Comparison of ENCODE assay signal across 1 cellular context in the genomic region with DNA sequence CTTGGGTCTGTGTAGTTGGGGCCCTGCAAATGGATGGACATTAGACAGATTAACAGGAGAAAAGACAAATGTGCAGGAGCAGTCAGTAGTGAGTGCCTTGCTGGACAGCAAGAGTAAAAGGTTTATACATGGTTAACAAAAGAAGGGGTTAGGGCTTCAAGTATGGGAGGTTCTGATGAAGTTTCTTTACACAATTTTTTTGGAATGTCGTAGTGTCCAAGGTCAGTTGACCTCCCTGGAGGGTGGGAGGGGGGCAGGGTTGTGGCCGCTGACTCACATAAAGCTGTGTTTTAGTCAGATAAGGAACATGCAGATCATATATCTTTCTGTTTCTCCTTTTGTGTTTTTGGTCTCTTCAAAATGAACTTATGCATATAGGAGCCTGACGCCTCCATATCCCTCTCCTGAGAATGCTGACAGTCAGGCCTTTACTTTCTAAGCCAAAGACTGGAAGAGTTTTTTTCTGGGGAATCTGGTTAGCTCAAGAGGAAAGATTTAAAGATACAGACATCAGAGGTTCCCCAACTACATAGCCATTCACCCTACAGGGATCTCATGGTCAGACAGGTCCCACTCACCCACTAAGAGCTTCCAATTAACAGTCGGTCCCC.
TF ChIP-seq lines count a peak whose summit lies in the region.

No MANE protein-coding gene starts in this region.

TF ChIP-seq in SK-N-SH, 30 proteins besides CTCF, POLR2A, EP300 and RAD21 (continued from another document):
- TF ChIP-seq, protein P1, sequence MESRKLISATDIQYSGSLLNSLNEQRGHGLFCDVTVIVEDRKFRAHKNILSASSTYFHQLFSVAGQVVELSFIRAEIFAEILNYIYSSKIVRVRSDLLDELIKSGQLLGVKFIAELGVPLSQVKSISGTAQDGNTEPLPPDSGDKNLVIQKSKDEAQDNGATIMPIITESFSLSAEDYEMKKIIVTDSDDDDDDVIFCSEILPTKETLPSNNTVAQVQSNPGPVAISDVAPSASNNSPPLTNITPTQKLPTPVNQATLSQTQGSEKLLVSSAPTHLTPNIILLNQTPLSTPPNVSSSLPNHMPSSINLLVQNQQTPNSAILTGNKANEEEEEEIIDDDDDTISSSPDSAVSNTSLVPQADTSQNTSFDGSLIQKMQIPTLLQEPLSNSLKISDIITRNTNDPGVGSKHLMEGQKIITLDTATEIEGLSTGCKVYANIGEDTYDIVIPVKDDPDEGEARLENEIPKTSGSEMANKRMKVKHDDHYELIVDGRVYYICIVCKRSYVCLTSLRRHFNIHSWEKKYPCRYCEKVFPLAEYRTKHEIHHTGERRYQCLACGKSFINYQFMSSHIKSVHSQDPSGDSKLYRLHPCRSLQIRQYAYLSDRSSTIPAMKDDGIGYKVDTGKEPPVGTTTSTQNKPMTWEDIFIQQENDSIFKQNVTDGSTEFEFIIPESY (IDR thresholded peaks at IDR 0.05; ENCODE audit: borderline replicate concordance, low read depth) = peak; percentile 68; the same call in 1 of the 2 replicates
- TF ChIP-seq, protein P2, sequence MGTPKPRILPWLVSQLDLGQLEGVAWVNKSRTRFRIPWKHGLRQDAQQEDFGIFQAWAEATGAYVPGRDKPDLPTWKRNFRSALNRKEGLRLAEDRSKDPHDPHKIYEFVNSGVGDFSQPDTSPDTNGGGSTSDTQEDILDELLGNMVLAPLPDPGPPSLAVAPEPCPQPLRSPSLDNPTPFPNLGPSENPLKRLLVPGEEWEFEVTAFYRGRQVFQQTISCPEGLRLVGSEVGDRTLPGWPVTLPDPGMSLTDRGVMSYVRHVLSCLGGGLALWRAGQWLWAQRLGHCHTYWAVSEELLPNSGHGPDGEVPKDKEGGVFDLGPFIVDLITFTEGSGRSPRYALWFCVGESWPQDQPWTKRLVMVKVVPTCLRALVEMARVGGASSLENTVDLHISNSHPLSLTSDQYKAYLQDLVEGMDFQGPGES (IDR thresholded peaks at IDR 0.05; ENCODE audit: low read depth, low read length) = no peak
- TF ChIP-seq, protein P3, sequence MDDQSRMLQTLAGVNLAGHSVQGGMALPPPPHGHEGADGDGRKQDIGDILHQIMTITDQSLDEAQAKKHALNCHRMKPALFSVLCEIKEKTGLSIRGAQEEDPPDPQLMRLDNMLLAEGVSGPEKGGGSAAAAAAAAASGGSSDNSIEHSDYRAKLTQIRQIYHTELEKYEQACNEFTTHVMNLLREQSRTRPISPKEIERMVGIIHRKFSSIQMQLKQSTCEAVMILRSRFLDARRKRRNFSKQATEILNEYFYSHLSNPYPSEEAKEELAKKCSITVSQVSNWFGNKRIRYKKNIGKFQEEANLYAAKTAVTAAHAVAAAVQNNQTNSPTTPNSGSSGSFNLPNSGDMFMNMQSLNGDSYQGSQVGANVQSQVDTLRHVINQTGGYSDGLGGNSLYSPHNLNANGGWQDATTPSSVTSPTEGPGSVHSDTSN (IDR thresholded peaks at IDR 0.05) = peak; percentile 80
- TF ChIP-seq SMC3 (IDR thresholded peaks at IDR 0.05; ENCODE audit: low read depth, low read length) = no peak
- no peak for TF ChIP-seq RCOR1 (IDR thresholded peaks at IDR 0.05; ENCODE audit: low read length)
- TF ChIP-seq EZH2phosphoT487 (IDR thresholded peaks at IDR 0.05; ENCODE audit: borderline replicate concordance, low read depth) = no peak
- no peak for TF ChIP-seq YY1 (IDR thresholded peaks at IDR 0.05; ENCODE audit: low read depth)
- TF ChIP-seq ELF1 (IDR thresholded peaks at IDR 0.05) = no peak
- TF ChIP-seq GABPA (IDR thresholded peaks at IDR 0.05; ENCODE audit: low read depth) = no peak
- TF ChIP-seq POLR2AphosphoS5 (IDR thresholded peaks at IDR 0.05; ENCODE audit: low read depth, low read length) = peak; percentile 22; the same call in 1 of the 2 replicates
- TF ChIP-seq GATA2 (CRISPR knock-in tag; IDR thresholded peaks at IDR 0.05) = no peak
- no peak for TF ChIP-seq MXI1 (IDR thresholded peaks at IDR 0.05; ENCODE audit: low read depth, low read length)
- peak; percentile 84 for TF ChIP-seq RXRA (IDR thresholded peaks at IDR 0.05; ENCODE audit: borderline replicate concordance, low read depth)
- no peak for TF ChIP-seq CHD2 (IDR thresholded peaks at IDR 0.05; ENCODE audit: low read length, partially characterized antibody)
- 0 out of 2 replicates have a peak, but pooled peaks have one; percentile 24 for TF ChIP-seq USF1 (IDR thresholded peaks at IDR 0.05; ENCODE audit: borderline replicate concordance, low read depth)
- peak; percentile 70; the same call in 1 of the 2 replicates for TF ChIP-seq NFIC (IDR thresholded peaks at IDR 0.05; ENCODE audit: borderline replicate concordance)
- no peak for TF ChIP-seq FOXJ3 (CRISPR knock-in tag; IDR thresholded peaks at IDR 0.05)
- TF ChIP-seq, protein P4, sequence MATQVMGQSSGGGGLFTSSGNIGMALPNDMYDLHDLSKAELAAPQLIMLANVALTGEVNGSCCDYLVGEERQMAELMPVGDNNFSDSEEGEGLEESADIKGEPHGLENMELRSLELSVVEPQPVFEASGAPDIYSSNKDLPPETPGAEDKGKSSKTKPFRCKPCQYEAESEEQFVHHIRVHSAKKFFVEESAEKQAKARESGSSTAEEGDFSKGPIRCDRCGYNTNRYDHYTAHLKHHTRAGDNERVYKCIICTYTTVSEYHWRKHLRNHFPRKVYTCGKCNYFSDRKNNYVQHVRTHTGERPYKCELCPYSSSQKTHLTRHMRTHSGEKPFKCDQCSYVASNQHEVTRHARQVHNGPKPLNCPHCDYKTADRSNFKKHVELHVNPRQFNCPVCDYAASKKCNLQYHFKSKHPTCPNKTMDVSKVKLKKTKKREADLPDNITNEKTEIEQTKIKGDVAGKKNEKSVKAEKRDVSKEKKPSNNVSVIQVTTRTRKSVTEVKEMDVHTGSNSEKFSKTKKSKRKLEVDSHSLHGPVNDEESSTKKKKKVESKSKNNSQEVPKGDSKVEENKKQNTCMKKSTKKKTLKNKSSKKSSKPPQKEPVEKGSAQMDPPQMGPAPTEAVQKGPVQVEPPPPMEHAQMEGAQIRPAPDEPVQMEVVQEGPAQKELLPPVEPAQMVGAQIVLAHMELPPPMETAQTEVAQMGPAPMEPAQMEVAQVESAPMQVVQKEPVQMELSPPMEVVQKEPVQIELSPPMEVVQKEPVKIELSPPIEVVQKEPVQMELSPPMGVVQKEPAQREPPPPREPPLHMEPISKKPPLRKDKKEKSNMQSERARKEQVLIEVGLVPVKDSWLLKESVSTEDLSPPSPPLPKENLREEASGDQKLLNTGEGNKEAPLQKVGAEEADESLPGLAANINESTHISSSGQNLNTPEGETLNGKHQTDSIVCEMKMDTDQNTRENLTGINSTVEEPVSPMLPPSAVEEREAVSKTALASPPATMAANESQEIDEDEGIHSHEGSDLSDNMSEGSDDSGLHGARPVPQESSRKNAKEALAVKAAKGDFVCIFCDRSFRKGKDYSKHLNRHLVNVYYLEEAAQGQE (IDR thresholded peaks at IDR 0.05; ENCODE audit: low read depth, low read length) = peak; percentile 43; the same call in 1 of the 2 replicates
- no peak for TF ChIP-seq NRF1 (IDR thresholded peaks at IDR 0.05; ENCODE audit: low read depth, low read length)
- TF ChIP-seq MEF2A (IDR thresholded peaks at IDR 0.05; ENCODE audit: borderline replicate concordance, low read depth) = no peak; the same call in 1 of the 2 replicates
- TF ChIP-seq FOSL2 (IDR thresholded peaks at IDR 0.05; ENCODE audit: borderline replicate concordance, low read depth) = peak; percentile 91; the same call in 1 of the 2 replicates
- TF ChIP-seq RFX5 (IDR thresholded peaks at IDR 0.05; ENCODE audit: low read length) = no peak
- TF ChIP-seq JUND (IDR thresholded peaks at IDR 0.05) = peak; percentile 81
- TF ChIP-seq TEAD4 (IDR thresholded peaks at IDR 0.05; ENCODE audit: borderline replicate concordance, insufficient read depth) = peak; percentile 75; the same call in 1 of the 2 replicates
- TF ChIP-seq, protein P5, sequence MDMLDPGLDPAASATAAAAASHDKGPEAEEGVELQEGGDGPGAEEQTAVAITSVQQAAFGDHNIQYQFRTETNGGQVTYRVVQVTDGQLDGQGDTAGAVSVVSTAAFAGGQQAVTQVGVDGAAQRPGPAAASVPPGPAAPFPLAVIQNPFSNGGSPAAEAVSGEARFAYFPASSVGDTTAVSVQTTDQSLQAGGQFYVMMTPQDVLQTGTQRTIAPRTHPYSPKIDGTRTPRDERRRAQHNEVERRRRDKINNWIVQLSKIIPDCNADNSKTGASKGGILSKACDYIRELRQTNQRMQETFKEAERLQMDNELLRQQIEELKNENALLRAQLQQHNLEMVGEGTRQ (IDR thresholded peaks at IDR 0.05; ENCODE audit: borderline replicate concordance, low read depth, low read length) = no peak
